In genomic region chr7:106485031-106485551, GRCh38 we compare ENCODE assay signal across 10 cellular contexts.
DNase-seq lines count a peak whose midpoint lies in the region; ATAC-seq and TF ChIP-seq lines count a peak whose summit lies in the region.
"Had no signal": no experiment of that assay in that cellular context is flagged by ENCODE, and none has a peak within 500 bp of the region (broad histone marks: within the 10 kb centered on the region; RNA-seq: fewer than 3 reads in every experiment).

No MANE protein-coding gene starts in this region.

- H4K8ac ChIP-seq in H9 (replicated peaks; ENCODE audit: insufficient read length, low read depth, low read length) = no peak overlapping the region

- H2BK120ac ChIP-seq in H9 (ENCODE audit: low read depth, low read length, poor library complexity, severe bottlenecking) = no peak overlapping the region

- H2BK5ac ChIP-seq in H9 (ENCODE audit: insufficient read length, low read length) = no peak overlapping the region

- H2BK20ac ChIP-seq in H9 (ENCODE audit: low read depth, low read length, poor library complexity, severe bottlenecking) = no peak overlapping the region

- no peak overlapping the region for H2BK12ac ChIP-seq in H9 (ENCODE audit: insufficient read length, low read depth, low read length)

- no peak overlapping the region for H2AK5ac ChIP-seq in H9 (ENCODE audit: insufficient read length, low read length)

- H3K27me3 ChIP-seq in H9 (ENCODE audit: insufficient read depth, low read length) = no peaks in the 10 kb centered on the region

- DNase-seq in DMS 273 (lab: John Stamatoyannopoulos, UW; ENCODE audit: unreplicated experiment) (peak; percentile 23), DMS 273 treated with DMSO at 0.1 percent for 48 hours (lab: John Stamatoyannopoulos, UW) (no peak), NCI-H1694 treated with DMSO at 0.1 percent for 48 hours (lab: John Stamatoyannopoulos, UW) (peak; percentile 27), NCI-H82 (lab: John Stamatoyannopoulos, UW) (no peak), H9 (no peak)
- DNase-seq: activated CD4-positive, alpha-beta T cell treated with anti-CD3 and anti-CD28 coated beads, Interleukin-2, amount 10 ng/mL, durations not matched to agents 7 days and 5 days had no signal

- H3K4me2 ChIP-seq in H9 (ENCODE audit: insufficient read depth, insufficient read length, low read length) = no peak overlapping the region

- no peaks in the 10 kb centered on the region for H3K9me3 Mint-ChIP-seq in stimulated activated naive CD8-positive, alpha-beta T cell treated with anti-CD3 and anti-CD28 coated beads, Interleukin-15, Interleukin-2, amounts not matched to agents 100 ng/mL and 50 ng/mL, for 24 hours
- H3K9me3 Mint-ChIP-seq in H9 = peaks cover 0 to 9% of the 10 kb centered on the region in 2 experiments; a peak in 2 of 5 replicates
- H3K9me3 Mint-ChIP-seq: activated CD4-positive, alpha-beta T cell treated with anti-CD3 and anti-CD28 coated beads, Interleukin-2, amount 10 ng/mL, durations not matched to agents 7 days and 5 days had no signal

- peak overlapping the region; percentile 92 for H3K27ac Mint-ChIP-seq in stimulated activated naive CD8-positive, alpha-beta T cell treated with anti-CD3 and anti-CD28 coated beads, Interleukin-15, Interleukin-2, amounts not matched to agents 100 ng/mL and 50 ng/mL, for 24 hours
- no peak overlapping the region for H3K27ac Mint-ChIP-seq in H9
- H3K27ac Mint-ChIP-seq: activated CD4-positive, alpha-beta T cell treated with anti-CD3 and anti-CD28 coated beads, Interleukin-2, amount 10 ng/mL, durations not matched to agents 7 days and 5 days had no signal

- H4K91ac ChIP-seq in H9 (ENCODE audit: insufficient read length, low read depth, low read length) = no peak overlapping the region

- no peak overlapping the region for H3K9ac ChIP-seq in H9 (ENCODE audit: extremely low read depth, insufficient read length, low read length)

- no peaks in the 10 kb centered on the region for H4K20me1 ChIP-seq in H9 (ENCODE audit: control insufficient read depth, insufficient read depth, insufficient read length)

- peak overlapping the region; percentile 53 for H3K4me3 Mint-ChIP-seq in stimulated activated naive CD8-positive, alpha-beta T cell treated with anti-CD3 and anti-CD28 coated beads, Interleukin-15, Interleukin-2, amounts not matched to agents 100 ng/mL and 50 ng/mL, for 24 hours
- no peak overlapping the region for H3K4me3 Mint-ChIP-seq in H9
- H3K4me3 Mint-ChIP-seq: activated CD4-positive, alpha-beta T cell treated with anti-CD3 and anti-CD28 coated beads, Interleukin-2, amount 10 ng/mL, durations not matched to agents 7 days and 5 days had no signal

- no CpG with 5 or more reads among the region's 1 CpG for WGBS in H9 (ENCODE audit: extremely low coverage, insufficient read length, low lambda C conversion rate)

- H3K4me1 Mint-ChIP-seq in stimulated activated naive CD8-positive, alpha-beta T cell treated with anti-CD3 and anti-CD28 coated beads, Interleukin-15, Interleukin-2, amounts not matched to agents 100 ng/mL and 50 ng/mL, for 24 hours (ENCODE audit: low read depth) = peaks cover 70% of the 10 kb centered on the region
- 0 out of 4 replicates have a peak, but pooled peaks cover 2 to 9% of the 10 kb centered on the region in 2 experiments for H3K4me1 Mint-ChIP-seq in H9

- no peak overlapping the region for H3K23ac ChIP-seq in H9 (ENCODE audit: insufficient read length, low read depth, low read length)

- peaks cover 12% of the 10 kb centered on the region for H3K27me3 Mint-ChIP-seq in stimulated activated naive CD8-positive, alpha-beta T cell treated with anti-CD3 and anti-CD28 coated beads, Interleukin-15, Interleukin-2, amounts not matched to agents 100 ng/mL and 50 ng/mL, for 24 hours
- peaks cover 2% of the 10 kb centered on the region; the same call in 1 of the 2 replicates for H3K27me3 Mint-ChIP-seq in H9 (ENCODE audit: low read depth)
- H3K27me3 Mint-ChIP-seq: activated CD4-positive, alpha-beta T cell treated with anti-CD3 and anti-CD28 coated beads, Interleukin-2, amount 10 ng/mL, durations not matched to agents 7 days and 5 days had no signal

- H3K56ac ChIP-seq in H9 (ENCODE audit: insufficient read length, low read depth, low read length) = no peak overlapping the region

- no peak overlapping the region for H4K5ac ChIP-seq in H9 (ENCODE audit: insufficient read length, low read depth, low read length)

- TF ChIP-seq CTCF in H9 (conservative IDR thresholded peaks at IDR 0.05) = no peak

- H3K27ac ChIP-seq in H9 (ENCODE audit: insufficient read length, low read depth, low read length) = no peak overlapping the region
- H3K27ac ChIP-seq: 22Rv1 had no signal

- no peak overlapping the region for H3K18ac ChIP-seq in H9 (ENCODE audit: insufficient read length, low read depth, low read length)

- 0 out of 2 replicates have a peak, but pooled peaks cover 4% of the 10 kb centered on the region for H3K4me1 ChIP-seq in H9 (ENCODE audit: insufficient read depth, low read length)

- peaks cover 7% of the 10 kb centered on the region for H3K36me3 Mint-ChIP-seq in stimulated activated naive CD8-positive, alpha-beta T cell treated with anti-CD3 and anti-CD28 coated beads, Interleukin-15, Interleukin-2, amounts not matched to agents 100 ng/mL and 50 ng/mL, for 24 hours (ENCODE audit: low read depth)
- no peaks in the 10 kb centered on the region for H3K36me3 Mint-ChIP-seq in H9 (ENCODE audit: insufficient read depth in 1 of 3, low read depth in 3 of 3)

- H2BK15ac ChIP-seq in H9 (ENCODE audit: low read depth, low read length) = no peak overlapping the region

- no peaks in the 10 kb centered on the region for H3K79me1 ChIP-seq in H9 (ENCODE audit: insufficient read depth, low read depth, low read length, poor library complexity, severe bottlenecking)

- no peak overlapping the region for H3T11ph ChIP-seq in H9 (ENCODE audit: low read length)

- H3K4ac ChIP-seq in H9 (ENCODE audit: low read depth, low read length) = no peak overlapping the region

- no peak overlapping the region for H2AFZ ChIP-seq in H9 (ENCODE audit: low read length)

- no peak overlapping the region for H3K14ac ChIP-seq in H9 (ENCODE audit: insufficient read depth, low read length)

- no peaks in the 10 kb centered on the region for H3K23me2 ChIP-seq in H9 (ENCODE audit: insufficient read length, low read depth, low read length, poor library complexity, severe bottlenecking)

- H3K79me2 ChIP-seq in H9 (ENCODE audit: insufficient read depth, low read length) = no peaks in the 10 kb centered on the region

- ATAC-seq in esophagus mucosa (peak; percentile 60), HG02973 (IDR thresholded peaks at IDR 0.05; ENCODE audit: unreplicated experiment) (no peak)

- no peaks in the 10 kb centered on the region for H3K9me3 ChIP-seq in H9 (ENCODE audit: control insufficient read depth, low read depth, low read length)

Comparison
In these comparisons a context has a peak if more than half of its experiments do, and no peak if none do; other contexts are left out.
1. DNase-seq: peak in DMS 273 (single experiment) and NCI-H1694 treated with DMSO at 0.1 percent for 48 hours (single experiment); none in DMS 273 treated with DMSO at 0.1 percent for 48 hours (single experiment), NCI-H82 (single experiment) and H9 (single experiment).